In the genomic region with DNA sequence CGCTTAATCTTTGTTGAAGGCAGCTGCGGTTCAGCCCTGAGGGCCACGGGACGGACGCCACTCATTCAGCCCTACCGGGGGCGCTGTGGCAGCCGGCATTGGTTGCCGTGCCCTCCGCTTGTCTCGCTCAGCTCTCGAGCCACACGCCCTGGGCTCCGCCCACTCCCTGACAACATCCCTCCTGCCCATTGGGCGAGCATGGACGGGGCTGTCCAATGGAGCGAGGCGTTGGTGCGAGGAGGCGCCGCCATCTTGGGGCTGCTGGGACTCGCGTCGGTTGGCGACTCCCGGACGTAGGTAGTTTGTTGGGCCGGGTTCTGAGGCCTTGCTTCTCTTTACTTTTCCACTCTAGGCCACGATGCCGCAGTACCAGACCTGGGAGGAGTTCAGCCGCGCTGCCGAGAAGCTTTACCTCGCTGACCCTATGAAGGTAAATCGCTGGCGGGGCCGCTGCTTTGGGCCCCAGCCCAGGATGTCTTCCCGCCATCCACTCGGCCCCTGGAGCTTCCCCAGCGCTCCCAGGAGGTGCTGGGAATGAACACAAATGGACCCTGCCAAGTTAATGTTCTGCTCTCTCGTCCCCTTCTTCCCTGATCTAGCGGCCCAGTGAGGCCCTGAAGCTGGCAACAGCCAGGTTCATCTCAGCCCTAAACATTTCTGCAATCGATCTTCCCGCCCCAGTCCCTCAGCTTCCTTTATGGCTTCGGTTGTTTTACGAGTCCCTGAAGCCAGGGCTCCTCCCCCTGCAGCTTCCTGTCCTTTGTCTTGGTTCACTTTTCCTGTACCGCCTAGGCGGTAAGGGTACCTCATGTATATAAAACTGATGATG, we compare ENCODE assay signal across 8 cellular contexts. TPM values are rescaled to one million over a fixed set of nuclear protein-coding genes. Genes with fewer than 3 reads are reported as not detected.
A peak's percentile ranks its signal among the peaks of the same experiment; 100 is the strongest.
DNase-seq lines count a peak whose midpoint lies in the region; ATAC-seq and FAIRE-seq lines count a peak whose summit lies in the region.

A gene with protein sequence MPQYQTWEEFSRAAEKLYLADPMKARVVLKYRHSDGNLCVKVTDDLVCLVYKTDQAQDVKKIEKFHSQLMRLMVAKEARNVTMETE (plus strand): TSS at position 244 of the 829 bp plus-strand sequence. CDS start 115 bp downstream, at position 359.

- H3K4me3 ChIP-seq in HUES48 (ENCODE audit: low read depth, low read length) (peak within 1 kb of the TSS; percentile 96), NT2/D1 (ENCODE audit: insufficient read length, low read depth) (peak within 1 kb of the TSS; percentile 72), mesodermal cell (ENCODE audit: extremely low read depth, insufficient read depth, low read length, poor library complexity, severe bottlenecking) (peak within 1 kb of the TSS; percentile 86)

- H3K27me3 ChIP-seq in HUES48 (ENCODE audit: control insufficient read depth, insufficient read depth, low read length) (no peaks in the 10 kb centered on the region), NT2/D1 (ENCODE audit: insufficient read depth, insufficient read length) (no peaks in the 10 kb centered on the region)

- DNase-seq in D341Med (ENCODE audit: low spot score) (peak; percentile 99), NT2/D1 (ENCODE audit: low read depth, low spot score) (peak; percentile 100)
- peak; percentile 96 for DNase-seq in activated CD8-positive, alpha-beta memory T cell treated with anti-CD3 and anti-CD28 coated beads, Interleukin-2, amount 50 U/mL, for 1 hour (ENCODE audit: extremely low read depth)
- DNase-seq in stimulated activated CD8-positive, alpha-beta memory T cell treated with anti-CD3 and anti-CD28 coated beads, Interleukin-15, amount 100 ng/mL, for 4 hours (ENCODE audit: low read depth in 2 of 2), result peak; percentile 96 to 97

- peak within 1 kb of the TSS; percentile 99 for H3K9ac ChIP-seq in HUES48 (ENCODE audit: low read depth, low read length)
- H3K9ac ChIP-seq in NT2/D1 (ENCODE audit: insufficient read length, low read depth), result peak within 1 kb of the TSS; percentile 91

- FAIRE-seq in endometrium (lab: Jason Lieb, UNC), result peak; percentile 99

- H3K9me3 ChIP-seq in HUES48 (ENCODE audit: control insufficient read depth, insufficient read depth, low read length) (no peaks in the 10 kb centered on the region), NT2/D1 (ENCODE audit: insufficient read depth, low read length) (no peaks in the 10 kb centered on the region), mesodermal cell (ENCODE audit: control insufficient read depth, low read length) (no peaks in the 10 kb centered on the region)

- H3K27ac ChIP-seq in HUES48 (ENCODE audit: low read depth, low read length) (peak within 1 kb of the TSS; percentile 99), mesodermal cell (ENCODE audit: low read depth, low read length, severe bottlenecking) (peak within 1 kb of the TSS; percentile 98)

- peak; percentile 99 for ATAC-seq in GM21390 (IDR thresholded peaks at IDR 0.05; ENCODE audit: unreplicated experiment)

- H3K36me3 ChIP-seq in HUES48 (ENCODE audit: control insufficient read depth, insufficient read depth, low read length) (peaks cover 27% of the 10 kb centered on the region), NT2/D1 (ENCODE audit: insufficient read depth, insufficient read length, low read length) (peaks cover 32% of the 10 kb centered on the region), mesodermal cell (ENCODE audit: control insufficient read depth, insufficient read depth, low read length) (peaks cover 37% of the 10 kb centered on the region)

- peaks cover 31% of the 10 kb centered on the region for H3K4me1 ChIP-seq in HUES48 (ENCODE audit: control insufficient read depth, insufficient read depth, low read length)
- peaks cover 1% of the 10 kb centered on the region for H3K4me1 ChIP-seq in NT2/D1 (ENCODE audit: insufficient read depth, insufficient read length)
- H3K4me1 ChIP-seq in mesodermal cell (ENCODE audit: control insufficient read depth, insufficient read depth, low read length, poor library complexity, severe bottlenecking), result peaks cover 12% of the 10 kb centered on the region

- 0% methylated on average over 19 to 29 of the region's 48 CpGs for WGBS in mesodermal cell (ENCODE audit: insufficient coverage in 2 of 2), 2 experiments

RNA-seq across cellular contexts. Expression of the gene that starts here (rescaled TPM):
- polyA plus RNA-seq in mesodermal cell (2013, experiment 1 of 2), result 331 TPM
- polyA plus RNA-seq in mesodermal cell (2013, experiment 2 of 2), result 382 TPM

Comparison
In these comparisons a context has a peak if more than half of its experiments do, and no peak if none do; other contexts are left out.
1. Peak in every context shown above with its lines: DNase-seq, ATAC-seq, H3K4me3 ChIP-seq and H3K27ac ChIP-seq.